In genomic region chr10:131981429-131982184, GRCh38 we compare ENCODE assay signal across 1 cellular context.
TF ChIP-seq lines count a peak whose summit lies in the region.

Gene BNIP3 (minus strand): TSS chr10:131981923. CDS start chr10:131981806, 117 bp downstream.

TF ChIP-seq in HepG2, 621 proteins besides CTCF, POLR2A, EP300 and RAD21 (continued from another document and continues in another):
- TF ChIP-seq ZBTB49 (CRISPR knock-in tag; IDR thresholded peaks at IDR 0.05; ENCODE audit: borderline replicate concordance) (0 out of 2 replicates have a peak, but pooled peaks have one; percentile 32), ZNF337 (CRISPR knock-in tag; IDR thresholded peaks at IDR 0.05; ENCODE audit: borderline replicate concordance, low read depth) (peak; percentile 35; the same call in 1 of the 2 replicates), HIVEP1 (CRISPR knock-in tag; IDR thresholded peaks at IDR 0.05) (no peak), SKIL (CRISPR knock-in tag; IDR thresholded peaks at IDR 0.05; ENCODE audit: borderline replicate concordance) (peak; percentile 46; the same call in 1 of the 2 replicates), XRCC5 (optimal IDR thresholded peaks at IDR 0.05; ENCODE audit: low read length) (no peak), DNMT3B (CRISPR knock-in tag; conservative IDR thresholded peaks at IDR 0.05) (no peak; the same call in 1 of the 2 replicates), ZFP82 (CRISPR knock-in tag; IDR thresholded peaks at IDR 0.05; ENCODE audit: borderline replicate concordance) (0 out of 2 replicates have a peak, but pooled peaks have one; percentile 27), ZNF253 (CRISPR knock-in tag; IDR thresholded peaks at IDR 0.05; ENCODE audit: borderline replicate concordance) (0 out of 2 replicates have a peak, but pooled peaks have one; percentile 51), ZEB1 (IDR thresholded peaks at IDR 0.05; ENCODE audit: insufficient replicate concordance, low read depth) (no peak), RBM39 (IDR thresholded peaks at IDR 0.05; ENCODE audit: low read depth, low read length, poor library complexity, severe bottlenecking) (peak; percentile 36), ZNF770 (CRISPR knock-in tag; IDR thresholded peaks at IDR 0.05) (peak; percentile 77; the same call in 1 of the 2 replicates), TFAP4 (IDR thresholded peaks at IDR 0.05; ENCODE audit: borderline replicate concordance, low read depth) (peak; percentile 42; the same call in 1 of the 2 replicates), THAP11 (CRISPR knock-in tag; IDR thresholded peaks at IDR 0.05) (peak; percentile 75), PRMT3 (CRISPR knock-in tag; IDR thresholded peaks at IDR 0.05; ENCODE audit: borderline replicate concordance, low read depth) (no peak), GPN1 (CRISPR knock-in tag; IDR thresholded peaks at IDR 0.05; ENCODE audit: borderline replicate concordance) (0 out of 2 replicates have a peak, but pooled peaks have one; percentile 50), HNF1B (CRISPR knock-in tag; IDR thresholded peaks at IDR 0.05) (0 out of 2 replicates have a peak, but pooled peaks have one; percentile 2), JUND (CRISPR knock-in tag; IDR thresholded peaks at IDR 0.05) (peak; percentile 38; the same call in 1 of the 2 replicates), PHF5A (CRISPR knock-in tag; IDR thresholded peaks at IDR 0.05; ENCODE audit: low read depth, unreplicated experiment) (no peak), KDM2A (CRISPR knock-in tag; IDR thresholded peaks at IDR 0.05; ENCODE audit: borderline replicate concordance, low read depth) (peak; percentile 83), HINFP (CRISPR knock-in tag; IDR thresholded peaks at IDR 0.05; ENCODE audit: low read depth) (peak; percentile 94; the same call in 1 of the 2 replicates), ASH2L (IDR thresholded peaks at IDR 0.05; ENCODE audit: insufficient read length, low read depth, low read length) (peak; percentile 46), RXRA (CRISPR knock-in tag; IDR thresholded peaks at IDR 0.05) (0 out of 2 replicates have a peak, but pooled peaks have one; percentile 44), ZNF800 (CRISPR knock-in tag; IDR thresholded peaks at IDR 0.05) (peak; percentile 79), ZBTB38 (CRISPR knock-in tag; IDR thresholded peaks at IDR 0.05) (peak; percentile 62; the same call in 1 of the 2 replicates), ZNF446 (CRISPR knock-in tag; IDR thresholded peaks at IDR 0.05) (peak; percentile 47; the same call in 1 of the 2 replicates), ZNF17 (CRISPR knock-in tag; IDR thresholded peaks at IDR 0.05) (no peak; the same call in 1 of the 2 replicates), EED (CRISPR knock-in tag; IDR thresholded peaks at IDR 0.05) (peak; percentile 77; the same call in 1 of the 2 replicates), ZMAT3 (CRISPR knock-in tag; conservative IDR thresholded peaks at IDR 0.05) (no peak; the same call in 1 of the 2 replicates), ISX (CRISPR knock-in tag; conservative IDR thresholded peaks at IDR 0.05) (0 out of 2 replicates have a peak, but pooled peaks have one; percentile 39), IKZF4 (CRISPR knock-in tag; IDR thresholded peaks at IDR 0.05; ENCODE audit: borderline replicate concordance, low read depth, not compliant biosample characterization) (peak; percentile 90), MXI1 (IDR thresholded peaks at IDR 0.05; ENCODE audit: borderline replicate concordance, low read depth, low read length) (peak; percentile 61; the same call in 1 of the 3 replicates), ZGPAT (CRISPR knock-in tag; IDR thresholded peaks at IDR 0.05) (peak; percentile 63; the same call in 1 of the 2 replicates), ZNF776 (CRISPR knock-in tag; IDR thresholded peaks at IDR 0.05) (peak; percentile 74), GATAD1 (CRISPR knock-in tag; IDR thresholded peaks at IDR 0.05) (peak; percentile 51; the same call in 1 of the 2 replicates), ZNF34 (CRISPR knock-in tag; IDR thresholded peaks at IDR 0.05; ENCODE audit: borderline replicate concordance) (peak; percentile 54; the same call in 1 of the 2 replicates), ZNF891 (CRISPR knock-in tag; IDR thresholded peaks at IDR 0.05) (peak; percentile 70; the same call in 1 of the 2 replicates), BHLHE40 (IDR thresholded peaks at IDR 0.05; ENCODE audit: low read length) (peak; percentile 100), ZFP90 (CRISPR knock-in tag; IDR thresholded peaks at IDR 0.05; ENCODE audit: borderline replicate concordance) (peak; percentile 93; the same call in 1 of the 2 replicates), HOXA5 (CRISPR knock-in tag; IDR thresholded peaks at IDR 0.05) (peak; percentile 95), ZNF224 (CRISPR knock-in tag; IDR thresholded peaks at IDR 0.05) (0 out of 2 replicates have a peak, but pooled peaks have one; percentile 35), ZNF383 (CRISPR knock-in tag; IDR thresholded peaks at IDR 0.05; ENCODE audit: borderline replicate concordance) (no peak), PHF8 (CRISPR knock-in tag; IDR thresholded peaks at IDR 0.05) (peak; percentile 92), ZNF766 (CRISPR knock-in tag; IDR thresholded peaks at IDR 0.05; ENCODE audit: borderline replicate concordance) (0 out of 2 replicates have a peak, but pooled peaks have one; percentile 49), ZNF329 (CRISPR knock-in tag; IDR thresholded peaks at IDR 0.05; ENCODE audit: low read depth) (no peak), SOX6 (IDR thresholded peaks at IDR 0.05) (no peak), SOX6 (CRISPR knock-in tag; IDR thresholded peaks at IDR 0.05) (0 out of 2 replicates have a peak, but pooled peaks have one; percentile 12), PPARG (CRISPR knock-in tag; conservative IDR thresholded peaks at IDR 0.05) (no peak), ZNF704 (CRISPR knock-in tag; IDR thresholded peaks at IDR 0.05; ENCODE audit: borderline replicate concordance) (peak; percentile 67; the same call in 1 of the 2 replicates), NFYB (CRISPR knock-in tag; IDR thresholded peaks at IDR 0.05) (peak; percentile 66), CREM (IDR thresholded peaks at IDR 0.05) (no peak), CREM (CRISPR knock-in tag; IDR thresholded peaks at IDR 0.05) (no peak), RBFOX2 (IDR thresholded peaks at IDR 0.05; ENCODE audit: low read depth, low read length) (peak; percentile 96), SNAPC2 (CRISPR knock-in tag; IDR thresholded peaks at IDR 0.05) (peak; percentile 67; the same call in 1 of the 2 replicates), SIX4 (CRISPR knock-in tag; IDR thresholded peaks at IDR 0.05) (peak; percentile 34; the same call in 1 of the 2 replicates)
